In genomic region chr11:66473608-66474525, GRCh38 we compare ENCODE assay signal across 25 cellular contexts. TPM values are rescaled to one million over a fixed set of nuclear protein-coding genes. Genes with fewer than 3 reads are reported as not detected.
"Had no signal": no experiment of that assay in that cellular context is flagged by ENCODE, and none has a peak within 500 bp of the region (broad histone marks: within the 10 kb centered on the region; RNA-seq: fewer than 3 reads in every experiment).

No MANE protein-coding gene starts in this region.

- H3K4me1 ChIP-seq: testis had no signal

- H3K36me3 ChIP-seq: neutrophil had no signal

- H3K9me3 ChIP-seq: esophagus squamous epithelium, neutrophil, testis, tibial nerve, upper lobe of right lung, vagina had no signal

- H3K27ac ChIP-seq: epithelial cell of prostate, esophagus squamous epithelium, neutrophil, testis, tibial nerve, upper lobe of right lung, vagina had no signal

- H3K4me3 Mint-ChIP-seq: naive thymus-derived CD4-positive, alpha-beta T cell; stimulated activated naive B cell treated with anti-CD40 and anti-IgM and Interleukin-4, amounts not matched to agents 10 μg/mL and 1 μg/mL and 100 μg/mL, for 72 hours; stimulated activated naive CD8-positive, alpha-beta T cell treated with anti-CD3 and anti-CD28 coated beads, Interleukin-15, amount 100 ng/mL, for 72 hours had no signal

- H3K27ac Mint-ChIP-seq: stimulated activated naive B cell treated with anti-CD40 and anti-IgM and Interleukin-4, amounts not matched to agents 10 μg/mL and 1 μg/mL and 100 μg/mL, for 72 hours had no signal

- ATAC-seq: left colon; left ventricle myocardium superior; naive thymus-derived CD4-positive, alpha-beta T cell; sciatic nerve; stimulated activated naive B cell treated with anti-CD40 and anti-IgM and Interleukin-4, amounts not matched to agents 10 μg/mL and 1 μg/mL and 100 μg/mL, for 72 hours; stimulated activated naive CD8-positive, alpha-beta T cell treated with anti-CD3 and anti-CD28 coated beads, Interleukin-15, amount 100 ng/mL, for 72 hours; upper lobe of right lung had no signal

- H3K4me3 ChIP-seq: esophagus squamous epithelium, lung, testis, tibial nerve, upper lobe of right lung, vagina had no signal

- H3K27me3 Mint-ChIP-seq: naive thymus-derived CD4-positive, alpha-beta T cell; stimulated activated naive B cell treated with anti-CD40 and anti-IgM and Interleukin-4, amounts not matched to agents 10 μg/mL and 1 μg/mL and 100 μg/mL, for 72 hours; stimulated activated naive CD8-positive, alpha-beta T cell treated with anti-CD3 and anti-CD28 coated beads, Interleukin-15, amount 100 ng/mL, for 72 hours had no signal

- H3K9me3 Mint-ChIP-seq: naive thymus-derived CD4-positive, alpha-beta T cell; stimulated activated naive B cell treated with anti-CD40 and anti-IgM and Interleukin-4, amounts not matched to agents 10 μg/mL and 1 μg/mL and 100 μg/mL, for 72 hours; stimulated activated naive CD8-positive, alpha-beta T cell treated with anti-CD3 and anti-CD28 coated beads, Interleukin-15, amount 100 ng/mL, for 72 hours had no signal

- H3K27me3 ChIP-seq: esophagus squamous epithelium, testis, tibial nerve, upper lobe of right lung, vagina had no signal

- DNase-seq: effector memory CD4-positive, alpha-beta T cell; esophagus squamous epithelium; foreskin fibroblast; head of caudate nucleus; hippocampal formation; left colon; left ventricle myocardium superior; stimulated activated CD4-positive, alpha-beta T cell treated with anti-CD3 and anti-CD28 coated beads, Interleukin-2, amount 100 ng/mL, for 24 hours; stimulated activated CD4-positive, alpha-beta T cell treated with anti-CD3 and anti-CD28 coated beads, Interleukin-4, amount 100 ng/mL, for 4 hours; stimulated activated naive B cell treated with anti-CD40 and anti-IgM and Interleukin-4, amounts not matched to agents 10 μg/mL and 1 μg/mL and 100 μg/mL, for 72 hours; stimulated activated naive CD8-positive, alpha-beta T cell treated with anti-CD3 and anti-CD28 coated beads, Interleukin-15, amount 100 ng/mL, for 72 hours; testis; upper lobe of right lung had no signal

RNA-seq across cellular contexts. Expression of gene NPAS4, which starts 53.0 kb away (rescaled TPM):
- total RNA-seq: kidney epithelial cell, left ventricle myocardium superior, mesenteric fat pad, mononuclear cell, pulmonary artery endothelial cell, sciatic nerve, subcutaneous adipose tissue, upper lobe of right lung, vagina had no signal
- polyA plus RNA-seq: naive thymus-derived CD4-positive, alpha-beta T cell had no signal
